Comparison of ENCODE assay signal across 14 cellular contexts in the genomic region with DNA sequence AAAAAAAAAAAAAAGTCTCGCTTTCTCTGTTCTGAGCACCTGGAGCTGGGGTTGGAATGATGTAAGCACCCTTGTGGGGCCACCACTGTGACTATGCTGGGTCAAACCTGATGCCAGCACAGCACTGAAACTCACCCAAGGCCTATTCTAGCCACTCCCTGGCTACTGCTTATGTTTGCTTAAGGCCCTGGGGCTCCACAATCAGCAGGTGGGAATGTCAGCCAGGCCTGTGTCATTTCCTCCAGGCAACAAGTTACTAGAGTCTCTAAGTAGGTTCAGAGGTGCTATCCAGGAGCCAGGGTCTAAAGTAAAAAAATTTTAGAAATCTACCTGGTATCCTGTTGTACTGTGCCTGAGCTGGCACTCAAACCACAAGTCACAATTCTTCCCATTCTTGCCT.
DNase-seq lines count a peak whose midpoint lies in the region; ATAC-seq, FAIRE-seq and TF ChIP-seq lines count a peak whose summit lies in the region.
"Had no signal": no experiment of that assay in that cellular context is flagged by ENCODE, and none has a peak within 500 bp of the region (broad histone marks: within the 10 kb centered on the region; RNA-seq: fewer than 3 reads in every experiment).

No MANE protein-coding gene starts in this region.

- no peaks in the 10 kb centered on the region for H3F3A ChIP-seq in MM.1S (ENCODE audit: insufficient read depth, low read length)

- no peak overlapping the region for H3K4me2 ChIP-seq in MM.1S (ENCODE audit: low read depth, low read length)

- no peaks in the 10 kb centered on the region for H3K9me3 ChIP-seq in MM.1S (replicated peaks; ENCODE audit: insufficient read depth, low read length)

- FAIRE-seq in bronchial epithelial cell (lab: Jason Lieb, UNC): no peak
- FAIRE-seq: H54 had no signal

- no peak for ATAC-seq in GM18505 (IDR thresholded peaks at IDR 0.05; ENCODE audit: unreplicated experiment)
- no peak for ATAC-seq in HG03175 (IDR thresholded peaks at IDR 0.05; ENCODE audit: unreplicated experiment)

- H3K36me3 ChIP-seq in MM.1S (replicated peaks; ENCODE audit: insufficient read depth, low read length): no peaks in the 10 kb centered on the region
- no peaks in the 10 kb centered on the region for H3K36me3 ChIP-seq in bronchial epithelial cell (ENCODE audit: control insufficient read depth, insufficient read depth, low read length)

- DNase-seq in DMS53 treated with DMSO at 0.1 percent for 48 hours (lab: John Stamatoyannopoulos, UW; ENCODE audit: unreplicated experiment) (peak; percentile 77), MM.1S (peak; percentile 59), bronchial epithelial cell (ENCODE audit: low read depth) (peak; percentile 85), kidney tubule cell (ENCODE audit: low spot score) (peak; percentile 77), OCI-M2 (lab: John Stamatoyannopoulos, UW; ENCODE audit: unreplicated experiment) (no peak), NCI-H187 treated with DMSO at 0.1 percent for 48 hours (lab: John Stamatoyannopoulos, UW) (no peak)
- DNase-seq: AML-193, DND-41, NCI-H1694 treated with DMSO at 0.1 percent for 48 hours, NCI-H446, NCI-H82 had no signal

- H3K27me3 ChIP-seq in MM.1S (replicated peaks; ENCODE audit: insufficient read depth, low read length) (no peaks in the 10 kb centered on the region), bronchial epithelial cell (ENCODE audit: control insufficient read depth, insufficient read depth, low read length) (no peaks in the 10 kb centered on the region)

- peak overlapping the region; percentile 28; the same call in 1 of the 2 replicates for H3K27ac ChIP-seq in MM.1S (ENCODE audit: low read length)

- no peaks in the 10 kb centered on the region for H4K20me1 ChIP-seq in MM.1S (ENCODE audit: insufficient read depth, low read length)

- no peak for TF ChIP-seq POLR2A in GM18505 (IDR thresholded peaks at IDR 0.05; ENCODE audit: borderline replicate concordance, extremely low read depth, insufficient read depth, insufficient read length)

- H3K4me1 ChIP-seq in MM.1S (ENCODE audit: low read length): peaks cover 4% of the 10 kb centered on the region; the same call in 1 of the 2 replicates

- H3K9ac ChIP-seq in MM.1S (ENCODE audit: low read length): no peak overlapping the region

- H3K4me3 ChIP-seq in MM.1S (ENCODE audit: low read length): no peak overlapping the region
- no peak overlapping the region for H3K4me3 ChIP-seq in bronchial epithelial cell (ENCODE audit: low read depth, low read length)

- no peak for TF ChIP-seq CTCF in MM.1S (IDR thresholded peaks at IDR 0.05; ENCODE audit: low read length)
- TF ChIP-seq CTCF in bronchial epithelial cell (IDR thresholded peaks at IDR 0.05; ENCODE audit: insufficient read depth, low read length, severe bottlenecking): no peak

- no peaks in the 10 kb centered on the region for H3K79me2 ChIP-seq in MM.1S (ENCODE audit: low read length)

- H2AFZ ChIP-seq in MM.1S (ENCODE audit: low read length): no peak overlapping the region

- no peaks in the 10 kb centered on the region for H3K9me2 ChIP-seq in MM.1S (replicated peaks; ENCODE audit: insufficient read depth, low read length)

Comparison
In these comparisons a context has a peak if more than half of its experiments do, and no peak if none do; other contexts are left out.
1. DNase-seq: peak in DMS53 treated with DMSO at 0.1 percent for 48 hours (single experiment), MM.1S (single experiment), bronchial epithelial cell (single experiment) and kidney tubule cell (single experiment); none in OCI-M2 (single experiment) and NCI-H187 treated with DMSO at 0.1 percent for 48 hours (single experiment).